1 cellular context compared by ENCODE assay signal in genomic region chr10:49512121-49512809, GRCh38.
TF ChIP-seq lines count a peak whose summit lies in the region.

No MANE protein-coding gene starts in this region.

TF ChIP-seq in K562, 482 proteins besides CTCF, POLR2A, EP300 and RAD21 (continued from another document):
- TF ChIP-seq USF2 (CRISPR knock-in tag; IDR thresholded peaks at IDR 0.05) (no peak), HDAC1 (IDR thresholded peaks at IDR 0.05) (0 out of 4 replicates have a peak, but pooled peaks of 1 of the 2 experiments have one; percentile 15)
